25 cellular contexts compared by ENCODE assay signal in the genomic region with DNA sequence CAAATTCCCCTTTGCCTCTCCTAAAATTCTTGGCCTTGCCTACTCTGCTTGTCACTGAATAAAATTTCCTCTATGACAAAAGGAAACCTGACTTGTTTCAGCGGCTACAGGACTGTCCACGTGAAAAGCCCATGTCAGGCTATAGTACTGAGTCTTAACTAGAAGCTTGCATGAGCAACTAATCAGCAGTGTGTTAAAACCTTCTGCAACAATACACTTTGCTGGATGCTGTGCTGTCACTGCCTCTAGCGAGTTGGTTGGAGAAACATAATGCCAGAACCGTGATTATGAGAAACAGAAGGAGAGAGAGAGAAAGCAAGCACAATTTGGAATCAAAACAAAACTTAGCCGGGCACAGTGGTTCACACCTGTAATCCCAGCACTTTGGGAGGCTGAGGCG. TPM values are rescaled to one million over a fixed set of nuclear protein-coding genes. Genes with fewer than 3 reads are reported as not detected.
DNase-seq lines count a peak whose midpoint lies in the region; ATAC-seq, FAIRE-seq and TF ChIP-seq lines count a peak whose summit lies in the region.
"Had no signal": no experiment of that assay in that cellular context is flagged by ENCODE, and none has a peak within 500 bp of the region (broad histone marks: within the 10 kb centered on the region; RNA-seq: fewer than 3 reads in every experiment).

No MANE protein-coding gene starts in this region.

- H3K9me3 ChIP-seq in liver (ENCODE audit: control insufficient read depth in 4 of 4, low read length in 3 of 4) (no peaks in the 10 kb centered on the region), HepG2 (ENCODE audit: low read length) (no peaks in the 10 kb centered on the region), PC-3 (ENCODE audit: low read length) (no peaks in the 10 kb centered on the region)
- H3K9me3 ChIP-seq: A549; BLaER1 treated with 17β-estradiol and CSF1 and Interleukin-3, amounts not matched to agents 10 nM and 100 nM; Caco-2 had no signal

- intact Hi-C loops in HepG2 (cut with micrococcal nuclease; ENCODE audit: unreplicated experiment) = loop anchor here (2.0 kb wide), 1 partner anchor 21 kb away; no protein-coding TSS in a partner anchor
- intact Hi-C loops in PC-3 (cut with micrococcal nuclease) = no loop called here

- no peak for TF ChIP-seq CTCF in liver (IDR thresholded peaks at IDR 0.05; ENCODE audit: low read depth, low read length, missing input control)
- no peak for TF ChIP-seq CTCF in HepG2 (CRISPR knock-in tag; IDR thresholded peaks at IDR 0.05)
- no peak for TF ChIP-seq CTCF in PC-3 (conservative IDR thresholded peaks at IDR 0.05; ENCODE audit: low read depth, low read length)

- no peaks in the 10 kb centered on the region for H3K27me3 ChIP-seq in liver (ENCODE audit: control insufficient read depth in 4 of 4, insufficient read depth in 4 of 4, low read length in 3 of 4)
- no peaks in the 10 kb centered on the region for H3K27me3 ChIP-seq in HepG2 (ENCODE audit: control insufficient read depth in 1 of 2, insufficient read depth in 2 of 2, low read length in 2 of 2)
- H3K27me3 ChIP-seq in PC-3 (ENCODE audit: low read length) = peaks cover 17% of the 10 kb centered on the region

- no peak for TF ChIP-seq EP300 in HepG2 (IDR thresholded peaks at IDR 0.05; ENCODE audit: low read depth in 2 of 2, low read length in 2 of 2)
- TF ChIP-seq EP300 in HepG2 (CRISPR knock-in tag; IDR thresholded peaks at IDR 0.05; ENCODE audit: borderline replicate concordance) = no peak

- peak; percentile 25 to 35 for TF ChIP-seq RAD21 in liver (IDR thresholded peaks at IDR 0.05)
- TF ChIP-seq RAD21 in HepG2 (CRISPR knock-in tag; IDR thresholded peaks at IDR 0.05) = no peak

- DNase-seq in HepG2 (ENCODE audit: low spot score) (no peak), PC-3 (no peak), left lobe of liver (ENCODE audit: low spot score) (peak; percentile 62), globus pallidus (ENCODE audit: low spot score) (no peak)
- no peak for DNase-seq in activated CD4-positive, CD25-positive, alpha-beta regulatory T cell treated with anti-CD3 and anti-CD28 coated beads, Interleukin-2, amount 50 U/mL, for 72 hours
- DNase-seq: ACHN; Caco-2; Calu3; CD4-positive, alpha-beta T cell; CD8-positive, alpha-beta T cell; DMS79 treated with DMSO at 0.1 percent for 48 hours; GF-D8 had no signal

- H4K20me1 ChIP-seq in HepG2 (ENCODE audit: insufficient read depth, low read length) (no peaks in the 10 kb centered on the region), PC-3 (ENCODE audit: low read length) (no peaks in the 10 kb centered on the region)
- H4K20me1 ChIP-seq: BLaER1 treated with 17β-estradiol and CSF1 and Interleukin-3, amounts not matched to agents 10 nM and 100 nM had no signal

- in situ Hi-C loops in HepG2 (cut with HindIII; ENCODE audit: extremely low pct_ligation_motif_present, low pct_unique_long_range_greater_than_20kb) = no loop called here

- H2AFZ ChIP-seq in HepG2 (ENCODE audit: low read length) (no peak overlapping the region), PC-3 (ENCODE audit: low read length) (no peak overlapping the region)

- ATAC-seq in HepG2 = no peak
- ATAC-seq in PC-3 = peak; percentile 21; the same call in 1 of the 2 replicates
- peak; percentile 84 for ATAC-seq in left lobe of liver
- no peak for ATAC-seq in HG02610 (IDR thresholded peaks at IDR 0.05; ENCODE audit: unreplicated experiment)
- ATAC-seq: A549; CD8-positive, alpha-beta T cell had no signal

- FAIRE-seq in HepG2 (lab: Jason Lieb, UNC) = no peak
- FAIRE-seq: A549, G401.6, GM12891, GM19239 had no signal

- H3K4me3 ChIP-seq in liver (ENCODE audit: low read depth in 1 of 3, low read length in 3 of 3) (no peak overlapping the region), HepG2 (replicated peaks in 1 of 3; ENCODE audit: insufficient read depth in 1 of 3, low read depth in 2 of 3, low read length in 3 of 3) (no peak overlapping the region), PC-3 (ENCODE audit: low read length) (no peak overlapping the region)
- H3K4me3 ChIP-seq: A549; BLaER1 treated with 17β-estradiol and CSF1 and Interleukin-3, amounts not matched to agents 10 nM and 100 nM had no signal

- H3K9ac ChIP-seq in liver (ENCODE audit: low read depth in 1 of 2, low read length in 2 of 2) = no peak overlapping the region
- H3K9ac ChIP-seq in HepG2 (ENCODE audit: insufficient read depth, low read depth, low read length) = no peak overlapping the region
- no peak overlapping the region for H3K9ac ChIP-seq in PC-3 (ENCODE audit: low read length)
- H3K9ac ChIP-seq: BLaER1 treated with 17β-estradiol and CSF1 and Interleukin-3, amounts not matched to agents 10 nM and 100 nM had no signal

- H3K9me2 ChIP-seq in PC-3 (replicated peaks; ENCODE audit: low read length) = no peaks in the 10 kb centered on the region

- H3F3A ChIP-seq in PC-3 (ENCODE audit: low read length, unreplicated experiment) = no peaks in the 10 kb centered on the region

- CTCF ChIA-PET in HepG2 (lab: Yijun Ruan, JAX; ENCODE audit: low intra/inter-chr PET ratio, low total read pairs) = no interaction called here
- CTCF ChIA-PET in PC-3 (lab: Charles Lee) = interaction anchor here (0.6 kb wide), 1 partner anchor 37 kb away, joined by 17 read pairs; no protein-coding TSS in a partner anchor

- H3K4me1 ChIP-seq in liver (ENCODE audit: control insufficient read depth in 4 of 4, insufficient read depth in 4 of 4, low read length in 3 of 4) (peaks cover 0 to 10% (median 6%) of the 10 kb centered on the region in 4 donors), HepG2 (ENCODE audit: insufficient read depth, low read length) (peaks cover 20% of the 10 kb centered on the region; the same call in 1 of the 2 replicates), PC-3 (ENCODE audit: insufficient read depth, low read length) (peaks cover 6% of the 10 kb centered on the region)
- H3K4me1 ChIP-seq: BLaER1 treated with 17β-estradiol and CSF1 and Interleukin-3, amounts not matched to agents 10 nM and 100 nM had no signal

- no TSS peak for BruUV-seq in HepG2 (replicated peaks; lab: Mats Ljungman, UMichigan)
- no TSS peak for BruUV-seq in PC-3 (replicated peaks; lab: Mats Ljungman, UMichigan)

- no peaks in the 10 kb centered on the region for H3K36me3 ChIP-seq in liver (ENCODE audit: control insufficient read depth in 4 of 4, insufficient read depth in 3 of 4, low read depth in 1 of 4, low read length in 3 of 4)
- no peaks in the 10 kb centered on the region for H3K36me3 ChIP-seq in HepG2 (replicated peaks in 1 of 2; ENCODE audit: control insufficient read depth in 1 of 2, insufficient read depth in 2 of 2, low read length in 2 of 2)
- no peaks in the 10 kb centered on the region for H3K36me3 ChIP-seq in PC-3 (ENCODE audit: low read depth, low read length)
- H3K36me3 ChIP-seq: BLaER1 treated with 17β-estradiol and CSF1 and Interleukin-3, amounts not matched to agents 10 nM and 100 nM had no signal

- H3K27ac ChIP-seq in liver (ENCODE audit: low read depth in 1 of 2, low read length in 2 of 2) (peak overlapping the region in 1 of 2 donors; percentile 87), HepG2 (ENCODE audit: extremely low read length, insufficient read depth, low read length) (no peak overlapping the region), PC-3 (ENCODE audit: low read length) (no peak overlapping the region)
- H3K27ac ChIP-seq: 22Rv1; A549; BLaER1 treated with 17β-estradiol and CSF1 and Interleukin-3, amounts not matched to agents 10 nM and 100 nM; C4-2B had no signal

- 51% methylated on average over 6 of the region's 6 CpGs for WGBS in liver
- WGBS in HepG2 (ENCODE audit: low lambda C conversion rate) = 92% methylated on average over 6 of the region's 6 CpGs

- POLR2A ChIA-PET in HepG2 (lab: Yijun Ruan, JAX) (no interaction called here), PC-3 (lab: Charles Lee; ENCODE audit: unreplicated experiment) (no interaction called here)

- TF ChIP-seq POLR2A in HepG2 (IDR thresholded peaks at IDR 0.05; ENCODE audit: insufficient read depth in 1 of 2, low read depth in 2 of 2, low read length in 2 of 2) = no peak

- no peaks in the 10 kb centered on the region for H3K79me2 ChIP-seq in HepG2 (ENCODE audit: insufficient read depth, low read length)
- no peaks in the 10 kb centered on the region for H3K79me2 ChIP-seq in PC-3 (ENCODE audit: low read length)

- H3K4me2 ChIP-seq in HepG2 (ENCODE audit: low read depth, low read length) = no peak overlapping the region
- no peak overlapping the region for H3K4me2 ChIP-seq in PC-3 (ENCODE audit: low read length)
- H3K4me2 ChIP-seq: A549; BLaER1 treated with 17β-estradiol and CSF1 and Interleukin-3, amounts not matched to agents 10 nM and 100 nM had no signal

TF ChIP-seq in liver, 16 proteins besides CTCF, POLR2A, EP300 and RAD21 (continues in another document):
- TF ChIP-seq RXRA (IDR thresholded peaks at IDR 0.05) (peak in 1 of 2 donors; percentile 40), SP1 (IDR thresholded peaks at IDR 0.05) (peak; percentile 41)

TF ChIP-seq in HepG2, 621 proteins besides CTCF, POLR2A, EP300 and RAD21 (continues in another document):
- TF ChIP-seq ZNF383 (CRISPR knock-in tag; IDR thresholded peaks at IDR 0.05; ENCODE audit: borderline replicate concordance) (no peak), PRPF4 (IDR thresholded peaks at IDR 0.05; ENCODE audit: low read depth, low read length, poor library complexity, severe bottlenecking) (no peak)

RNA-seq across cellular contexts. Expression of a gene that starts 25.7 kb away (rescaled TPM):
- 10 to 100 TPM; 56.5 to 90.9 TPM for total RNA-seq in liver
- polyA plus RNA-seq in liver = 10 to 100 TPM; 18.5 to 18.8 TPM
- total RNA-seq in HepG2 (2016; rRNA removed; fragmentation: Illumina TruSeq; extraction: Trizol) = 14.7 and 30.2 TPM in 2 replicates
- 3.8 and 4.0 TPM in 2 replicates for total RNA-seq in HepG2 (2016; cell fraction: cytosol; rRNA removed; fragmentation: Illumina TruSeq; extraction: Trizol; ENCODE audit: low read depth)
- total RNA-seq in HepG2 (2016; cell fraction: insoluble cytoplasmic fraction; rRNA removed; fragmentation: Illumina TruSeq; extraction: Trizol) = 13.7 and 28.0 TPM in 2 replicates
- 7.4 and 8.2 TPM in 2 replicates for total RNA-seq in HepG2 (2016; cell fraction: membrane; rRNA removed; fragmentation: Illumina TruSeq; extraction: Trizol)
- 32.1 and 39.5 TPM in 2 replicates for total RNA-seq in HepG2 (2016; cell fraction: nucleus; rRNA removed; fragmentation: Illumina TruSeq; extraction: Trizol)
- 20.9 and 27.0 TPM in 2 replicates for polyA plus RNA-seq in HepG2 (2011; rRNA removed)
- 12.2 and 16.2 TPM in 2 replicates for polyA plus RNA-seq in HepG2 (2011; cell fraction: cytosol; rRNA removed)
- polyA plus RNA-seq in HepG2 (2011; cell fraction: nucleus; rRNA removed) = 39.6 and 51.3 TPM in 2 replicates
- 16.5 and 28.2 TPM in 2 replicates for polyA plus RNA-seq in HepG2 (2012)
- 1.8 TPM in 2 replicates for polyA plus RNA-seq in HepG2 (2016; cell fraction: cytosol; fragmentation: Illumina TruSeq; extraction: Trizol; ENCODE audit: low read depth)
- polyA plus RNA-seq in HepG2 (2016; cell fraction: insoluble cytoplasmic fraction; fragmentation: Illumina TruSeq; extraction: Trizol; ENCODE audit: low read depth) = 10.8 and 12.9 TPM in 2 replicates
- polyA plus RNA-seq in HepG2 (2016; cell fraction: membrane; fragmentation: Illumina TruSeq; extraction: Trizol; ENCODE audit: low read depth) = 4.1 and 4.5 TPM in 2 replicates
- polyA plus RNA-seq in HepG2 (2016; cell fraction: nucleus; fragmentation: Illumina TruSeq; extraction: Trizol; ENCODE audit: insufficient read depth, low read depth) = 70.7 and 74.5 TPM in 2 replicates
- 24.0 TPM in 1 of 2 replicates, not detected in the other for polyA minus RNA-seq in HepG2 (2011; rRNA and poly(A)+ RNA removed; ENCODE audit: low replicate concordance)
- 13.0 and 14.8 TPM in 2 replicates for polyA minus RNA-seq in HepG2 (2011; cell fraction: cytosol; rRNA and poly(A)+ RNA removed)
- 18.3 and 33.6 TPM in 2 replicates for polyA minus RNA-seq in HepG2 (2011; cell fraction: nucleus; rRNA and poly(A)+ RNA removed)
- not detected in 2 replicates for total RNA-seq in PC-3 (2014; rRNA removed)
- 59.4 TPM for total RNA-seq in left lobe of liver
- total RNA-seq: A172; B cell; Calu3; CD4-positive, alpha-beta T cell; CD8-positive, alpha-beta T cell had no signal
- polyA plus RNA-seq: AG04450, BJ had no signal

Comparison
In these comparisons a context has a peak if more than half of its experiments do, and no peak if none do; other contexts are left out.
1. ATAC-seq: peak in PC-3 (single experiment) and left lobe of liver (single experiment); none in HepG2 (single experiment) and HG02610 (single experiment).